ENCODE assay signal across 26 cellular contexts in the genomic region with DNA sequence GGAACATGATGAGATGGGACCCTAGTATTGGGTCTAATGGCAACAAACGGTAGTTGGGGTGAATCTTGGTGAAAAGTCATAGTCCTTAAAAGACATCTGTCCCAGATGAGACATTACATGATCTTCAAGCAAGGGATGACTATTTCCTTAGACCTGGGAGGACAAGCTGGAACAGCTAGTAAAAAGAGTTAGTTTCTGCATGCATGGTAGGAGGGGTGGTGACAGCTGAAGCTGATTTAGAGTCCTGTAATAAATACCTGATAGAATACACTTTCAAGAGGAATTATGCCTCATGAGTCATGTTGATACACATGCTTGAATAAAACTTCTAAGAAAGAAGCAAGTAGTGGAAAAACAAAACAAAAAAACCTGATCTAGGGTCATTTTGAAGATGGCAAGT.
"Had no signal": no experiment of that assay in that cellular context is flagged by ENCODE, and none has a peak within 500 bp of the region (broad histone marks: within the 10 kb centered on the region; RNA-seq: fewer than 3 reads in every experiment).

No MANE protein-coding gene starts in this region.

- ATAC-seq: activated CD4-positive, CD25-positive, alpha-beta regulatory T cell treated with anti-CD3 and anti-CD28 coated beads, Interleukin-2, amount 50 U/mL, for 24 hours had no signal

- H3K36me3 ChIP-seq: Peyer's patch, SJCRH30, WERI-Rb-1 had no signal

- H3K27ac ChIP-seq: KMS-11, Peyer's patch, RWPE1, SJCRH30, WERI-Rb-1 had no signal

- H3K27me3 ChIP-seq: Peyer's patch, SJCRH30 had no signal

- H3K4me3 ChIP-seq: Peyer's patch, SJCRH30 had no signal

- H3K4me1 ChIP-seq: Peyer's patch, SJCRH30 had no signal

- H3K9me3 ChIP-seq: Peyer's patch, SJCRH30, SK-N-SH had no signal

- DNase-seq: activated CD4-positive, alpha-beta T cell treated with anti-CD3 and anti-CD28 coated beads for 4 hours; activated CD8-positive, alpha-beta memory T cell treated with anti-CD3 and anti-CD28 coated beads, Interleukin-2, amount 50 U/mL, for 4 hours; activated CD8-positive, alpha-beta T cell treated with anti-CD3 and anti-CD28 coated beads for 36 hours; activated gamma-delta T cell treated with Interleukin-2 at 50 U/mL for 16 hours; activated naive CD4-positive, alpha-beta T cell treated with anti-CD3 and anti-CD28 coated beads, Interleukin-2, amount 10 ng/mL, durations not matched to agents 7 days and 5 days; activated naive CD8-positive, alpha-beta T cell treated with anti-CD3 and anti-CD28 coated beads for 36 hours; activated T-cell treated with anti-CD3 and anti-CD28 coated beads, Interleukin-2, amount 50 U/mL, for 72 hours; anterior cingulate cortex; caudate nucleus; MM.1S; NCI-H1105; NCI-H1436; NCI-H187; NCI-H2081; NCI-H510A treated with DMSO at 0.1 percent for 48 hours; NCI-H69; NK-92 treated with Interleukin-12 subunit alpha and Interleukin-12 subunit beta, amount 100 ng/mL, for 24 hours; Peyer's patch; Right ventricle myocardium superior; SJCRH30; SK-N-SH; T-helper 1 cell; WERI-Rb-1 had no signal
